In the genomic region with DNA sequence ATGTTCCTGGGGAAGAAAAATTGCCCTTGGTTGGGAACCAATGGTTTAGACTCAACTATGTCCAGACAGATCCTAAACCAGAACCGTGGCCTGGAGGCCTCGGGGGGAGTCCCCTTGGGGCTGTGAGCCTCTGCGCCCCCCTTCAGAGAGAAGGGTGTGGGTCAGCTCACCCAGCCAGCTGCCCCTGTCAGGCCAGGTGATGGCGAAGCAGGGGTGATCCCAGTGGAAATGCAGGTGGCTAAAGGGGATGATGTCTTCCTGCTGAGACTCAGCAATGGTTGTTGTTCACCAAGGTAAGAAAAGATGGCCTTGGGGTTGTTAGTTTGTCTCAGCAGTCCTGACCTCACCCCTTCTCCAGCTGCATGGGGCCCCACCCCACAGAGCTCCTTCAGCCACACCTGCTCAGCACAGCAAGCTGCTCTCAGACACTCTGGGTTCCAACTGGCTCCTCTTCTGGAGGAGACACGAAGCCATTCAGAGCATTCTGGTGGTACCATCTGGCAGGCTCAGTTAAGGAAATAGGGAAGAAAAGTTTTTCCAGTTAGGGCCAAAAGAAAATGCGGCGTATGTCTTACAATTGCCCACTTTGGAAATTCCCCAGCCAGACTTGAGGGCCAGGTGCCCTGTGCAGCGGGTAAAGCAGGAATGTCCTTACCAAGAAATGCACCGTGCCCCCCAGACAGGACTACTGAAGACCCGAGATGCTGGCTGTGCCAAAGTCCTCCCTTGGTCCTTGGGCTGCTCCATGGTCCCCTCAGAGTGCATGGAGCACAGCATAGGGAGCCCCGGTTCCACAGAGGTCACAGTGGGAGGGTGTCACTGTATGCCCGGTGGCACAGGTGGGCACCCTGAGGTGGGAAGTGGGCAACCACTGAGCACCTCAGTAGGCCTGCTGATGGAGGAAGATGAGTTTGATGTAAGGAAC, we compare ENCODE assay signal across 17 cellular contexts.
DNase-seq lines count a peak whose midpoint lies in the region; ATAC-seq and TF ChIP-seq lines count a peak whose summit lies in the region.
"Had no signal": no experiment of that assay in that cellular context is flagged by ENCODE, and none has a peak within 500 bp of the region (broad histone marks: within the 10 kb centered on the region; RNA-seq: fewer than 3 reads in every experiment).

No MANE protein-coding gene starts in this region.

- H3K27me3 Mint-ChIP-seq in T-cell = peaks cover 15 to 19% of the 10 kb centered on the region in 2 donors

- ATAC-seq in T-cell (replicated peaks in 1 of 4) (no peak), GM21529 (IDR thresholded peaks at IDR 0.05; ENCODE audit: unreplicated experiment) (no peak)

- H3K36me3 ChIP-seq in HEK293 (ENCODE audit: control insufficient read depth in 2 of 2, insufficient read depth in 1 of 2, low read length in 2 of 2) = no peaks in the 10 kb centered on the region
- H3K36me3 ChIP-seq: BE2C, SJSA1 had no signal

- DNase-seq in NCI-H2107 treated with DMSO at 0.1 percent for 48 hours (lab: John Stamatoyannopoulos, UW; ENCODE audit: unreplicated experiment) (peak; percentile 44), NCI-H2107 (lab: John Stamatoyannopoulos, UW) (no peak), NCI-H774 (lab: John Stamatoyannopoulos, UW) (peak; percentile 15), islet precursor cell (peak; percentile 32), T-cell (no peak), NCI-H510A (lab: John Stamatoyannopoulos, UW) (no peak)
- DNase-seq: 8988T; BE2C; CD4-positive, alpha-beta T cell; H7; NCI-H1105 treated with DMSO at 0.1 percent for 48 hours; NCI-H2029; NCI-H446 treated with DMSO at 0.1 percent for 48 hours; RPMI8226 had no signal

- no peak for TF ChIP-seq CTCF in HEK293 (tag by site-specific recombination; IDR thresholded peaks at IDR 0.05)

- H3K4me1 ChIP-seq in HEK293 (ENCODE audit: control insufficient read depth, insufficient read depth, low read length) = no peaks in the 10 kb centered on the region
- H3K4me1 ChIP-seq: BE2C, SJSA1 had no signal

- H3K4me3 ChIP-seq in HEK293 (ENCODE audit: low read depth, low read length) = no peak overlapping the region
- H3K4me3 ChIP-seq: SJSA1 had no signal

- POLR2A ChIA-PET in HEK293 (lab: Yijun Ruan, JAX) = no interaction called here
- POLR2A ChIA-PET in T-cell (lab: Charles Lee) = no interaction called here

- no peaks in the 10 kb centered on the region for H3K36me3 Mint-ChIP-seq in T-cell

- H3K27ac Mint-ChIP-seq in T-cell = no peak overlapping the region
- H3K27ac Mint-ChIP-seq: CD4-positive, alpha-beta T cell had no signal

- no peaks in the 10 kb centered on the region for H3K9me3 ChIP-seq in HEK293 (ENCODE audit: control insufficient read depth, insufficient read depth, low read depth, low read length)
- H3K9me3 ChIP-seq: BE2C, SJSA1 had no signal

- no peaks in the 10 kb centered on the region for H3K4me1 Mint-ChIP-seq in T-cell

- CTCF ChIA-PET in HEK293 (lab: Yijun Ruan, JAX) = interaction anchor here (0.7 kb wide), 1 partner anchor 996 kb away, joined by 3 read pairs; no protein-coding TSS in a partner anchor
- CTCF ChIA-PET in T-cell (lab: Charles Lee) = no interaction called here

- H3K4me3 Mint-ChIP-seq in T-cell = no peak overlapping the region
- H3K4me3 Mint-ChIP-seq: CD4-positive, alpha-beta T cell had no signal

- H3K27ac ChIP-seq in HEK293 (ENCODE audit: extremely low read depth, low read depth, low read length) = no peak overlapping the region
- H3K27ac ChIP-seq: SJSA1 had no signal

- H3K9me3 Mint-ChIP-seq in T-cell = no peaks in the 10 kb centered on the region
- H3K9me3 Mint-ChIP-seq: CD4-positive, alpha-beta T cell had no signal

TF ChIP-seq in HEK293, 187 proteins besides CTCF, POLR2A, EP300 and RAD21:
- no peak for TF ChIP-seq ZIC2 (tag by site-specific recombination; IDR thresholded peaks at IDR 0.05)
- TF ChIP-seq KLF1 (tag by site-specific recombination; IDR thresholded peaks at IDR 0.05) = 0 out of 2 replicates have a peak, but pooled peaks have one; percentile 27
- no peak for TF ChIP-seq ZNF768 (tag by site-specific recombination; IDR thresholded peaks at IDR 0.05)

Comparison
In these comparisons a context has a peak if more than half of its experiments do, and no peak if none do; other contexts are left out.
1. DNase-seq: peak in NCI-H2107 treated with DMSO at 0.1 percent for 48 hours (single experiment), NCI-H774 (single experiment) and islet precursor cell (single experiment); none in NCI-H2107 (single experiment), T-cell (0 of 34) and NCI-H510A (single experiment).